ENCODE assay signal across 19 cellular contexts in the genomic region with DNA sequence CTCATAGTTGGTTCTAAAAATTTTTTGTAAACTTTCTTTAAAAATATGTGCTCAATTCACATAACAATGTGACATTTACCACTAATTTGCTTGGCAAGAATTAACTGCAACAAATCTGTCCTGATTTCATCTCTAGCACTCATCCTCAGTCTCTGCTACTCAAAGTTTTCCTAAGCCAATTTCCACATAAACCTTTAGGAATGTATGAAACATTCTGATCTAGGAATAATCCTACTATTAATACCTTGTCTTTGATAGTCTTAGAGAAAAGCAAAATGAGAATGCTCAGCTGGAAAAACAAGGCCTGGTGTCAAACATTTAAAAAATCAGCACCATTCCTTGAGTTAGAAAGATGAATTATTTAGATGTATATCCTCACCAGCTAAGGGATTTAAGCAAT.
"Had no signal": no experiment of that assay in that cellular context is flagged by ENCODE, and none has a peak within 500 bp of the region (broad histone marks: within the 10 kb centered on the region; RNA-seq: fewer than 3 reads in every experiment).

No MANE protein-coding gene starts in this region.

- ATAC-seq: esophagus mucosa; lower lobe of right lung; stimulated activated naive CD8-positive, alpha-beta T cell treated with anti-CD3 and anti-CD28 coated beads, Interleukin-15, Interleukin-2, amounts not matched to agents 100 U/mL and 50 U/mL, for 24 hours; T-cell had no signal

- H3K9me3 ChIP-seq: lower lobe of right lung, transverse colon had no signal

- H3K36me3 Mint-ChIP-seq: mesothelial cell of epicardium, T-cell had no signal

- DNase-seq: activated B cell treated with CpG ODN at 0.5 μM for 24 hours; activated CD4-positive, alpha-beta T cell treated with anti-CD3 and anti-CD28 coated beads for 48 hours; activated CD8-positive, alpha-beta memory T cell treated with anti-CD3 and anti-CD28 coated beads, Interleukin-2, amount 50 U/mL, for 48 hours; activated effector memory CD4-positive, alpha-beta T cell treated with Interleukin-2 at 50 U/mL for 16 hours; activated naive CD4-positive, alpha-beta T cell treated with anti-CD3 and anti-CD28 coated beads, Interleukin-2, amount 50 U/mL, for 16 hours; activated T-cell treated with anti-CD3 and anti-CD28 coated beads, Interleukin-2, amount 50 U/mL, for 48 hours; effector CD4-positive, alpha-beta T cell; foreskin melanocyte; head of caudate nucleus; lower lobe of right lung; nephron progenitor cell; nucleus accumbens; stimulated activated CD4-positive, alpha-beta T cell treated with anti-CD3 and anti-CD28 coated beads, Interleukin-1b, Interleukin-23, amount 100 ng/mL, for 48 hours; stimulated activated naive CD8-positive, alpha-beta T cell treated with anti-CD3 and anti-CD28 coated beads, Interleukin-15, Interleukin-2, amounts not matched to agents 100 U/mL and 50 U/mL, for 24 hours; T-cell; transverse colon had no signal

- H3K27ac Mint-ChIP-seq: activated B cell treated with CpG ODN at 0.5 μM for 24 hours, mesothelial cell of epicardium, nephron progenitor cell, T-cell had no signal

- H3K9me3 Mint-ChIP-seq: activated B cell treated with CpG ODN at 0.5 μM for 24 hours, mesothelial cell of epicardium, nephron progenitor cell had no signal

- H3K4me3 Mint-ChIP-seq: activated B cell treated with CpG ODN at 0.5 μM for 24 hours, mesothelial cell of epicardium, nephron progenitor cell, T-cell had no signal

- H3K4me1 Mint-ChIP-seq: mesothelial cell of epicardium, nephron progenitor cell had no signal

- H3K27me3 Mint-ChIP-seq: activated B cell treated with CpG ODN at 0.5 μM for 24 hours, T-cell had no signal

- H3K36me3 ChIP-seq: lower lobe of right lung, transverse colon had no signal

- H3K4me1 ChIP-seq: transverse colon had no signal

- H3K27me3 ChIP-seq: transverse colon had no signal

- H3K27ac ChIP-seq: lower lobe of right lung, SK-N-MC had no signal

- H3K4me3 ChIP-seq: lower lobe of right lung, SK-N-MC, transverse colon had no signal
